12 cellular contexts compared by ENCODE assay signal in genomic region chr2:84856785-84857184, GRCh38. TPM values are rescaled to one million over a fixed set of nuclear protein-coding genes. Genes with fewer than 3 reads are reported as not detected.
A peak's percentile ranks its signal among the peaks of the same experiment; 100 is the strongest.
DNase-seq lines count a peak whose midpoint lies in the region; ATAC-seq, FAIRE-seq and TF ChIP-seq lines count a peak whose summit lies in the region.
"Had no signal": no experiment of that assay in that cellular context is flagged by ENCODE, and none has a peak within 500 bp of the region (broad histone marks: within the 10 kb centered on the region; RNA-seq: fewer than 3 reads in every experiment).

No MANE protein-coding gene starts in this region.

- H3K9ac ChIP-seq in endodermal cell (ENCODE audit: extremely low read depth, low read length, poor library complexity, severe bottlenecking), result no peak overlapping the region

- H3K27ac Mint-ChIP-seq in T-helper 17 cell, result peak overlapping the region; percentile 88
- no peak overlapping the region for H3K27ac Mint-ChIP-seq in endodermal cell
- no peak overlapping the region for H3K27ac Mint-ChIP-seq in Calu3 (ENCODE audit: unreplicated experiment)

- POLR2A ChIA-PET in A673 (lab: Charles Lee; ENCODE audit: low non-redundant PET), result no interaction called here

- H3K9me3 Mint-ChIP-seq in endodermal cell, result no peaks in the 10 kb centered on the region
- H3K9me3 Mint-ChIP-seq in Calu3 (ENCODE audit: low read depth, unreplicated experiment), result peaks cover 5% of the 10 kb centered on the region

- WGBS in endodermal cell (ENCODE audit: insufficient coverage in 1 of 2, insufficient read length in 1 of 2), 2 experiments, result 86 to 95% methylated on average over 4 to 6 of the region's 6 CpGs

- FAIRE-seq in RCC 7860 (lab: Jason Lieb, UNC), result no peak

- H3K4me3 Mint-ChIP-seq in T-helper 17 cell (no peak overlapping the region), endodermal cell (no peak overlapping the region), Calu3 (ENCODE audit: low read depth, unreplicated experiment) (no peak overlapping the region)

- H3K36me3 Mint-ChIP-seq in T-helper 17 cell (ENCODE audit: low read depth) (peaks cover 5% of the 10 kb centered on the region), endodermal cell (ENCODE audit: low read depth) (no peaks in the 10 kb centered on the region), Calu3 (ENCODE audit: insufficient read depth, unreplicated experiment) (no peaks in the 10 kb centered on the region)

- H3K4me1 Mint-ChIP-seq in T-helper 17 cell (peaks cover 62% of the 10 kb centered on the region), endodermal cell (peaks cover 6% of the 10 kb centered on the region), Calu3 (ENCODE audit: low read depth, unreplicated experiment) (no peaks in the 10 kb centered on the region)

- no peak overlapping the region for H3K4me3 ChIP-seq in endodermal cell (ENCODE audit: low read length)
- H3K4me3 ChIP-seq in A673 (ENCODE audit: low read depth, low read length, poor library complexity, severe bottlenecking), result no peak overlapping the region
- H3K4me3 ChIP-seq: adrenal gland had no signal

- H3K36me3 ChIP-seq in endodermal cell (ENCODE audit: control insufficient read depth, insufficient read depth, low read length), result no peaks in the 10 kb centered on the region
- no peaks in the 10 kb centered on the region for H3K36me3 ChIP-seq in A673 (ENCODE audit: insufficient read depth, low read length, poor library complexity, severe bottlenecking)
- H3K36me3 ChIP-seq: adrenal gland had no signal

- TF ChIP-seq CTCF in endodermal cell (conservative IDR thresholded peaks at IDR 0.05), result no peak
- TF ChIP-seq CTCF in A673 (conservative IDR thresholded peaks at IDR 0.05; ENCODE audit: low read depth, low read length), result no peak
- no peak for TF ChIP-seq CTCF in Calu3 (IDR thresholded peaks at IDR 0.05; ENCODE audit: unreplicated experiment)

- CTCF ChIA-PET in A673 (lab: Charles Lee), result no interaction called here
- CTCF ChIA-PET in Calu3 (lab: Charles Lee), result no interaction called here

- intact Hi-C loops in A673 (cut with micrococcal nuclease; ENCODE audit: unreplicated experiment), result loop anchor here (5.0 kb wide), 1 partner anchor 359 kb away; no protein-coding TSS in a partner anchor
- intact Hi-C loops in Calu3 (cut with micrococcal nuclease; ENCODE audit: unreplicated experiment), result no loop called here

- H3K27me3 Mint-ChIP-seq in T-helper 17 cell (no peaks in the 10 kb centered on the region), endodermal cell (ENCODE audit: insufficient read depth) (peaks cover 43% of the 10 kb centered on the region), Calu3 (ENCODE audit: unreplicated experiment) (peaks cover 86% of the 10 kb centered on the region)

- H3K27me3 ChIP-seq in endodermal cell (ENCODE audit: control insufficient read depth, insufficient read depth, low read length, poor library complexity, severe bottlenecking) (no peaks in the 10 kb centered on the region), A673 (replicated peaks; ENCODE audit: insufficient read depth, low read depth, low read length, poor library complexity) (peaks cover 5% of the 10 kb centered on the region)
- H3K27me3 ChIP-seq: adrenal gland had no signal

- ATAC-seq in HG03066 (IDR thresholded peaks at IDR 0.05; ENCODE audit: low read depth, unreplicated experiment), result peak; percentile 54
- ATAC-seq in T-helper 17 cell, result peak; percentile 72
- ATAC-seq: SK-N-SH treated with all-trans-retinoic acid at 6 μM for 48 hours had no signal

- no peaks in the 10 kb centered on the region for H3K9me3 ChIP-seq in T-helper 17 cell (ENCODE audit: control insufficient read depth, low read length, poor library complexity, severe bottlenecking)
- no peaks in the 10 kb centered on the region for H3K9me3 ChIP-seq in endodermal cell (ENCODE audit: control insufficient read depth, low read length)
- H3K9me3 ChIP-seq in A673 (ENCODE audit: low read depth, low read length, poor library complexity, severe bottlenecking), result no peaks in the 10 kb centered on the region
- H3K9me3 ChIP-seq: adrenal gland had no signal

- H3K27ac ChIP-seq in endodermal cell (ENCODE audit: low read depth, low read length) (no peak overlapping the region), A673 (ENCODE audit: low read depth, low read length, poor library complexity, severe bottlenecking) (no peak overlapping the region)
- H3K27ac ChIP-seq: adrenal gland had no signal

- BruUV-seq in A673 (replicated peaks; lab: Mats Ljungman, UMichigan) (no TSS peak), Calu3 (replicated peaks; lab: Mats Ljungman, UMichigan) (no TSS peak)

- DNase-seq in ELF-1 (ENCODE audit: low read depth, low spot score), result peak; percentile 29
- DNase-seq in T-helper 17 cell, result no peak
- DNase-seq in endodermal cell, result peak; percentile 47
- DNase-seq in A673 (ENCODE audit: low spot score), result no peak
- no peak for DNase-seq in RCC 7860 (ENCODE audit: low spot score)
- DNase-seq in H4 (ENCODE audit: low spot score), result no peak
- DNase-seq in Calu3, result no peak
- DNase-seq: erythroblast, NCI-H2081 treated with DMSO at 0.1 percent for 48 hours had no signal

- H3K4me1 ChIP-seq in endodermal cell (ENCODE audit: control insufficient read depth, insufficient read depth, low read length) (no peaks in the 10 kb centered on the region), A673 (ENCODE audit: insufficient read depth, low read length, poor library complexity, severe bottlenecking) (no peaks in the 10 kb centered on the region)
- H3K4me1 ChIP-seq: adrenal gland had no signal

RNA-seq across cellular contexts. Expression of gene TRABD2A, which starts 24.1 kb away (rescaled TPM):
- total RNA-seq in T-helper 17 cell, result 10 to 100 TPM; 60.5 to 93.7 TPM
- total RNA-seq in endodermal cell, result 1 to 10 TPM; 4.8 to 7.7 TPM
- 2.1 TPM for polyA plus RNA-seq in endodermal cell (2013, experiment 1 of 2)
- 2.0 TPM for polyA plus RNA-seq in endodermal cell (2013, experiment 2 of 2)
- 0.46 and 0.67 TPM in 2 replicates for total RNA-seq in A673 (2021)
- 7.2 and 12.0 TPM in 2 replicates for total RNA-seq in H4 (2014; rRNA removed; shearing (Covaris generic))
- 0.68 and 1.2 TPM in 2 replicates for total RNA-seq in Calu3 (2022)

RNA-seq across cellular contexts. Expression of gene TMSB10, which starts 48.7 kb away (rescaled TPM):
- total RNA-seq in T-helper 17 cell (1,000 to 10,000 TPM; 1,429 to 1,736 TPM), endodermal cell (1,000 to 10,000 TPM; 2,719 to 2,976 TPM), A673 (2021) (2,146 and 2,488 TPM in 2 replicates), Calu3 (2022) (1,316 and 1,437 TPM in 2 replicates)
- polyA plus RNA-seq in endodermal cell (2013, experiment 1 of 2), result 2,581 TPM
- polyA plus RNA-seq in endodermal cell (2013, experiment 2 of 2), result 2,852 TPM
- 4,471 and 5,260 TPM in 2 replicates for total RNA-seq in H4 (2014; rRNA removed; shearing (Covaris generic))

Comparison
In these comparisons a context has a peak if more than half of its experiments do, and no peak if none do; other contexts are left out.
1. DNase-seq: peak in ELF-1 (single experiment) and endodermal cell (single experiment); none in T-helper 17 cell (0 of 3), A673 (single experiment), RCC 7860 (single experiment), H4 (single experiment) and Calu3 (single experiment).